17 cellular contexts compared by ENCODE assay signal in genomic region chr12:79559591-79559990, GRCh38.
DNase-seq lines count a peak whose midpoint lies in the region; ATAC-seq, FAIRE-seq and TF ChIP-seq lines count a peak whose summit lies in the region.
"Had no signal": no experiment of that assay in that cellular context is flagged by ENCODE, and none has a peak within 500 bp of the region (broad histone marks: within the 10 kb centered on the region; RNA-seq: fewer than 3 reads in every experiment).

No MANE protein-coding gene starts in this region.

- H3K4me3 ChIP-seq in GM23248 (no peak overlapping the region), GM12878 (no peak overlapping the region), sigmoid colon (no peak overlapping the region)
- H3K4me3 ChIP-seq: Peyer's patch had no signal

- H3K36me3 ChIP-seq in GM23248 (ENCODE audit: low read depth) (peaks cover 19% of the 10 kb centered on the region), GM12878 (ENCODE audit: control insufficient read depth in 2 of 2, insufficient read depth in 2 of 2, low read length in 1 of 2) (no peaks in the 10 kb centered on the region; a peak in 1 of 4 replicates), sigmoid colon (no peaks in the 10 kb centered on the region)

- in situ Hi-C loops in GM23248 (cut with MboI): loop anchor here (10.0 to 25.0 kb wide), 2 partner anchors 178 to 625 kb away; no protein-coding TSS in a partner anchor
- in situ Hi-C loops in GM12878 (cut with MboI): loop anchor here (5.0 kb wide), 1 partner anchor 178 kb away; no protein-coding TSS in a partner anchor

- SMC1A ChIA-PET in GM12878 (lab: Charles Lee; ENCODE audit: uncharacterized antibody, unreplicated experiment): interaction anchor here (1.0 to 1.5 kb wide), 5 partner anchors 8 to 178 kb away, joined by 3 to 4 read pairs (median 3); no protein-coding TSS in a partner anchor

- TF ChIP-seq POLR2A in GM12878 (IDR thresholded peaks at IDR 0.05; ENCODE audit: low read depth, low read length) (no peak), sigmoid colon (IDR thresholded peaks at IDR 0.05) (no peak)

- no peaks in the 10 kb centered on the region for H4K20me1 ChIP-seq in GM23248 (ENCODE audit: insufficient read depth)
- no peaks in the 10 kb centered on the region for H4K20me1 ChIP-seq in GM12878 (ENCODE audit: control insufficient read depth, insufficient read depth)

- no peaks in the 10 kb centered on the region for H3K9me2 ChIP-seq in GM23248 (ENCODE audit: insufficient read depth)

- peaks cover 27% of the 10 kb centered on the region; the same call in 1 of the 2 replicates for H3F3A ChIP-seq in GM23248 (ENCODE audit: insufficient read depth)

- H3K9ac ChIP-seq in GM23248 (no peak overlapping the region), GM12878 (ENCODE audit: control insufficient read depth, insufficient read depth, low read length) (no peak overlapping the region)

- no peak for TF ChIP-seq EP300 in GM12878 (IDR thresholded peaks at IDR 0.05; ENCODE audit: borderline replicate concordance in 1 of 2, control insufficient read depth in 1 of 2, low read depth in 2 of 2, low read length in 2 of 2)
- TF ChIP-seq EP300 in sigmoid colon (IDR thresholded peaks at IDR 0.05): no peak

- H3K79me2 ChIP-seq in GM23248 (ENCODE audit: insufficient read depth): no peaks in the 10 kb centered on the region
- no peaks in the 10 kb centered on the region for H3K79me2 ChIP-seq in GM12878 (ENCODE audit: control insufficient read depth, insufficient read depth, low read length)

- 93% methylated on average over 2 of the region's 2 CpGs for WGBS in GM23248 (ENCODE audit: low coverage in 1 of 2, low lambda C conversion rate in 2 of 2, missing lambda C conversion rate in 2 of 2), 2 experiments
- 100% methylated on average over 2 of the region's 2 CpGs for WGBS in GM12878 (ENCODE audit: insufficient coverage, insufficient replicate concordance, low lambda C conversion rate, missing lambda C conversion rate)
- 62 to 90% methylated on average over 2 of the region's 2 CpGs for WGBS in sigmoid colon, 2 donors

- no peak for TF ChIP-seq RAD21 in GM12878 (IDR thresholded peaks at IDR 0.05; ENCODE audit: insufficient read depth, low read depth, low read length)

- H3K27me3 ChIP-seq in GM23248 (replicated peaks; ENCODE audit: insufficient read depth) (no peaks in the 10 kb centered on the region), GM12878 (replicated peaks in 1 of 2; ENCODE audit: control insufficient read depth in 2 of 2, insufficient read depth in 2 of 2, low read length in 1 of 2) (no peaks in the 10 kb centered on the region), sigmoid colon (no peaks in the 10 kb centered on the region)
- H3K27me3 ChIP-seq: Peyer's patch had no signal

- H3K9me3 Mint-ChIP-seq in osteocyte (ENCODE audit: unreplicated experiment) (no peaks in the 10 kb centered on the region), type B pancreatic cell (peaks cover 3% of the 10 kb centered on the region)
- H3K9me3 Mint-ChIP-seq: CD4-positive, alpha-beta memory T cell had no signal

- H3K36me3 Mint-ChIP-seq in osteocyte (ENCODE audit: unreplicated experiment) (peaks cover 25% of the 10 kb centered on the region), type B pancreatic cell (peaks cover 17% of the 10 kb centered on the region)
- H3K36me3 Mint-ChIP-seq: CD4-positive, alpha-beta memory T cell had no signal

- BruUV-seq in GM12878 (replicated peaks; lab: Mats Ljungman, UMichigan): TSS peak; percentile 10

- RAD21 ChIA-PET in GM12878 (lab: Charles Lee; ENCODE audit: unreplicated experiment): interaction anchor here (0.7 kb wide), 1 partner anchor 52 kb away, joined by 3 read pairs; no protein-coding TSS in a partner anchor

- H2AFZ ChIP-seq in GM23248 (no peak overlapping the region), GM12878 (ENCODE audit: control insufficient read depth, low read depth, low read length) (no peak overlapping the region)

- no peak overlapping the region for H3K4me3 Mint-ChIP-seq in osteocyte (ENCODE audit: unreplicated experiment)
- no peak overlapping the region for H3K4me3 Mint-ChIP-seq in type B pancreatic cell
- H3K4me3 Mint-ChIP-seq: B cell; CD4-positive, alpha-beta memory T cell had no signal

- CTCF ChIA-PET in GM12878 (lab: Yijun Ruan, JAX): interaction anchor here (2.0 kb wide), 1 partner anchor 12 kb away, joined by 7 read pairs; no protein-coding TSS in a partner anchor

- H3K27ac ChIP-seq in GM23248 (no peak overlapping the region), GM12878 (ENCODE audit: control insufficient read depth, insufficient read depth) (no peak overlapping the region), sigmoid colon (no peak overlapping the region)

- no peak overlapping the region for H3K4me2 ChIP-seq in GM23248 (ENCODE audit: unreplicated experiment)
- H3K4me2 ChIP-seq in GM12878 (ENCODE audit: control insufficient read depth, insufficient read depth): no peak overlapping the region

- POLR2A ChIA-PET in GM12878 (lab: Charles Lee): interaction anchor here (1.6 kb wide), 1 partner anchor 130 kb away, joined by 3 read pairs; no protein-coding TSS in a partner anchor

- no peak for ATAC-seq in GM12878

- peak overlapping the region; percentile 79 for H3K27ac Mint-ChIP-seq in osteocyte (ENCODE audit: unreplicated experiment)
- H3K27ac Mint-ChIP-seq in type B pancreatic cell: peak overlapping the region; percentile 75
- H3K27ac Mint-ChIP-seq: B cell; CD4-positive, alpha-beta memory T cell had no signal

- H3K4me1 Mint-ChIP-seq in osteocyte (ENCODE audit: unreplicated experiment): peaks cover 52% of the 10 kb centered on the region
- peaks cover 15% of the 10 kb centered on the region for H3K4me1 Mint-ChIP-seq in type B pancreatic cell (ENCODE audit: unreplicated experiment)
- H3K4me1 Mint-ChIP-seq: CD4-positive, alpha-beta memory T cell had no signal

- no peak for TF ChIP-seq CTCF in GM12878 (IDR thresholded peaks at IDR 0.05 in 2 of 3, conservative IDR thresholded peaks at IDR 0.05 in 1 of 3; ENCODE audit: control insufficient read depth in 2 of 3, extremely low read depth in 1 of 3, insufficient read depth in 1 of 3, low read depth in 3 of 3, low read length in 3 of 3)
- TF ChIP-seq CTCF in osteocyte (IDR thresholded peaks at IDR 0.05): no peak
- TF ChIP-seq CTCF in type B pancreatic cell (conservative IDR thresholded peaks at IDR 0.05): no peak
- TF ChIP-seq CTCF in sigmoid colon (IDR thresholded peaks at IDR 0.05): no peak

- H3K9me3 ChIP-seq in GM23248 (ENCODE audit: low read depth) (no peaks in the 10 kb centered on the region), GM12878 (replicated peaks; ENCODE audit: control insufficient read depth, insufficient read depth, low read length) (peaks cover 2% of the 10 kb centered on the region; the same call in 1 of the 3 replicates), sigmoid colon (peaks cover 0 to 1% (median 0%) of the 10 kb centered on the region in 4 donors)

- intact Hi-C loops in GM12878 (cut with micrococcal nuclease; ENCODE audit: unreplicated experiment) (loop anchor here (5.0 kb wide), 1 partner anchor 628 kb away; no protein-coding TSS in a partner anchor), sigmoid colon (cut with DNase I) (loop anchor here (5.0 to 10.0 kb wide), 3 partner anchors 128 to 645 kb away; no protein-coding TSS in a partner anchor)

- H3K4me1 ChIP-seq in GM23248 (ENCODE audit: insufficient read depth): peaks cover 22% of the 10 kb centered on the region
- H3K4me1 ChIP-seq in GM12878 (ENCODE audit: control insufficient read depth, insufficient read depth, low read length): no peaks in the 10 kb centered on the region
- peaks cover 0 to 39% (median 7%) of the 10 kb centered on the region in 4 donors for H3K4me1 ChIP-seq in sigmoid colon

- DNase-seq in GM23248 (peak; percentile 15), GM12878 (ENCODE audit: low read depth, low spot score) (no peak), osteocyte (ENCODE audit: extremely low spot score, unreplicated experiment) (no peak), type B pancreatic cell (ENCODE audit: extremely low spot score, unreplicated experiment) (no peak), sigmoid colon (no peak), KG1 (lab: John Stamatoyannopoulos, UW) (no peak), D341Med (ENCODE audit: low spot score) (no peak)
- DNase-seq: ACHN; CD4-positive, alpha-beta memory T cell; DMS 273 treated with DMSO at 0.1 percent for 48 hours; H7; NCI-H187 treated with DMSO at 0.1 percent for 48 hours; NCI-H446 treated with DMSO at 0.1 percent for 48 hours; NCI-H82; Peyer's patch; Right ventricle myocardium superior had no signal

- no peak for FAIRE-seq in GM12878 (lab: Jason Lieb, UNC)

- H3K27me3 Mint-ChIP-seq in osteocyte (ENCODE audit: unreplicated experiment) (no peaks in the 10 kb centered on the region), type B pancreatic cell (no peaks in the 10 kb centered on the region)
- H3K27me3 Mint-ChIP-seq: B cell; CD4-positive, alpha-beta memory T cell had no signal

TF ChIP-seq in GM12878, 131 proteins besides CTCF, POLR2A, EP300 and RAD21 (continues in another document):
- TF ChIP-seq ZNF622 (IDR thresholded peaks at IDR 0.05) (no peak), SREBF2 (IDR thresholded peaks at IDR 0.05; ENCODE audit: low read length) (no peak), POLR2AphosphoS2 (IDR thresholded peaks at IDR 0.05; ENCODE audit: low read depth, low read length) (no peak), ZNF384 (IDR thresholded peaks at IDR 0.05; ENCODE audit: borderline replicate concordance, low read depth, low read length) (no peak), LARP7 (IDR thresholded peaks at IDR 0.05) (no peak), E4F1 (IDR thresholded peaks at IDR 0.05; ENCODE audit: borderline replicate concordance, partially characterized antibody) (no peak)
